ENCODE assay signal across 26 cellular contexts in genomic region chr11:30228323-30228884, GRCh38. TPM values are rescaled to one million over a fixed set of nuclear protein-coding genes. Genes with fewer than 3 reads are reported as not detected.
DNase-seq lines count a peak whose midpoint lies in the region; ATAC-seq, FAIRE-seq and TF ChIP-seq lines count a peak whose summit lies in the region.
"Had no signal": no experiment of that assay in that cellular context is flagged by ENCODE, and none has a peak within 500 bp of the region (broad histone marks: within the 10 kb centered on the region; RNA-seq: fewer than 3 reads in every experiment).

No MANE protein-coding gene starts in this region.

- TF ChIP-seq CTCF in A549 (IDR thresholded peaks at IDR 0.05) (no peak), GM23338 (conservative IDR thresholded peaks at IDR 0.05; ENCODE audit: low read depth in 2 of 2) (no peak)

- CTCF ChIA-PET in A549 (lab: Yijun Ruan, JAX) = no interaction called here

- no peak for TF ChIP-seq POLR2A in A549 (IDR thresholded peaks at IDR 0.05; ENCODE audit: low read length)

- DNase-seq in A549 (ENCODE audit: low read depth in 1 of 2, low spot score in 1 of 2) = no peak
- DNase-seq in GM23338 (ENCODE audit: low spot score) = no peak
- peak; percentile 17 for DNase-seq in iPS-NIHi11 (ENCODE audit: low spot score)
- DNase-seq in hypothalamus (lab: John Stamatoyannopoulos, UW) = no peak
- no peak for DNase-seq in kidney glomerular epithelial cell (lab: John Stamatoyannopoulos, UW)
- no peak for DNase-seq in AG20443 (ENCODE audit: low spot score)
- DNase-seq in immature natural killer cell = no peak
- DNase-seq: AML-193; BE2C; CD4-positive, alpha-beta T cell; CD8-positive, alpha-beta memory T cell; DMS 273 treated with DMSO at 0.1 percent for 48 hours; DMS79; EL; GDM1; GOT3 had no signal

- H4K20me1 ChIP-seq in GM23338 (replicated peaks; ENCODE audit: insufficient read depth) = no peaks in the 10 kb centered on the region
- H4K20me1 ChIP-seq: BLaER1 treated with 17β-estradiol and CSF1 and Interleukin-3, amounts not matched to agents 10 nM and 100 nM had no signal

- ATAC-seq in A549 = no peak
- no peak for ATAC-seq in GM23338

- H3K9me3 ChIP-seq in A549 = no peaks in the 10 kb centered on the region
- H3K9me3 ChIP-seq: BE2C, HAP-1 had no signal

- H3K4me3 ChIP-seq in A549 = no peak overlapping the region
- H3K4me3 ChIP-seq in GM23338 = no peak overlapping the region
- H3K4me3 ChIP-seq: BLaER1 treated with 17β-estradiol and CSF1 and Interleukin-3, amounts not matched to agents 10 nM and 100 nM; HAP-1 had no signal

- WGBS in A549 (ENCODE audit: missing lambda C conversion rate) = 8% methylated on average over 5 of the region's 5 CpGs

- TF ChIP-seq EP300 in A549 (IDR thresholded peaks at IDR 0.05) = no peak
- TF ChIP-seq EP300 in Ishikawa (IDR thresholded peaks at IDR 0.05; ENCODE audit: borderline replicate concordance) = no peak

- H3K9me3 Mint-ChIP-seq in GM23338 (peaks cover 15% of the 10 kb centered on the region), immature natural killer cell (peaks cover 0 to 10% (median 4%) of the 10 kb centered on the region in 6 donors)

- no peaks in the 10 kb centered on the region for H3K79me2 ChIP-seq in GM23338 (replicated peaks; ENCODE audit: insufficient read depth)

- POLR2A ChIA-PET in A549 (lab: Yijun Ruan, JAX) = no interaction called here

- H3K36me3 Mint-ChIP-seq in GM23338 (ENCODE audit: low read depth) (peaks cover 8% of the 10 kb centered on the region; the same call in 2 of the 3 replicates), immature natural killer cell (peaks cover 0 to 3% (median 3%) of the 10 kb centered on the region in 3 donors)
- H3K36me3 Mint-ChIP-seq: CD14-positive monocyte had no signal

- H3K27me3 Mint-ChIP-seq in GM23338 (ENCODE audit: insufficient read depth, low read depth, poor library complexity) (peaks cover 3% of the 10 kb centered on the region), immature natural killer cell (ENCODE audit: low read depth in 3 of 3) (peaks cover 1 to 2% (median 2%) of the 10 kb centered on the region in 3 donors)

- no peaks in the 10 kb centered on the region for H3K36me3 ChIP-seq in GM23338 (ENCODE audit: insufficient read depth)
- H3K36me3 ChIP-seq: BE2C; BLaER1 treated with 17β-estradiol and CSF1 and Interleukin-3, amounts not matched to agents 10 nM and 100 nM; HAP-1 had no signal

- no peaks in the 10 kb centered on the region for H3F3A ChIP-seq in GM23338 (replicated peaks; ENCODE audit: low read depth)

- TF ChIP-seq RAD21 in A549 (conservative IDR thresholded peaks at IDR 0.05 in 1 of 2, IDR thresholded peaks at IDR 0.05 in 1 of 2) (no peak), Ishikawa (IDR thresholded peaks at IDR 0.05; ENCODE audit: low read depth) (no peak)

- no peaks in the 10 kb centered on the region for H3K9me2 ChIP-seq in GM23338 (ENCODE audit: insufficient read depth)

- H3K27ac Mint-ChIP-seq in GM23338 (no peak overlapping the region), immature natural killer cell (no peak overlapping the region)
- H3K27ac Mint-ChIP-seq: CD4-positive, alpha-beta T cell; CD8-positive, alpha-beta memory T cell had no signal

- H3K27ac ChIP-seq in A549 (no peak overlapping the region), GM23338 (ENCODE audit: low read depth) (no peak overlapping the region)
- H3K27ac ChIP-seq: BLaER1 treated with 17β-estradiol and CSF1 and Interleukin-3, amounts not matched to agents 10 nM and 100 nM had no signal

- FAIRE-seq in A549 (lab: Jason Lieb, UNC) = no peak
- FAIRE-seq: D721Med, GM12891, GM18507, H54 had no signal

- H3K4me1 Mint-ChIP-seq in GM23338 (no peaks in the 10 kb centered on the region), immature natural killer cell (no peaks in the 10 kb centered on the region)
- H3K4me1 Mint-ChIP-seq: CD14-positive monocyte; CD8-positive, alpha-beta memory T cell had no signal

- no peak overlapping the region for H3K4me3 Mint-ChIP-seq in GM23338
- no peak overlapping the region for H3K4me3 Mint-ChIP-seq in immature natural killer cell
- H3K4me3 Mint-ChIP-seq: CD14-positive monocyte; CD4-positive, alpha-beta T cell; CD8-positive, alpha-beta memory T cell had no signal

- no peaks in the 10 kb centered on the region for H3K27me3 ChIP-seq in GM23338 (ENCODE audit: insufficient read depth)
- H3K27me3 ChIP-seq: BE2C; BLaER1 treated with 17β-estradiol and CSF1 and Interleukin-3, amounts not matched to agents 10 nM and 100 nM had no signal

- H3K4me1 ChIP-seq in A549 = no peaks in the 10 kb centered on the region
- H3K4me1 ChIP-seq in GM23338 (ENCODE audit: insufficient read depth) = no peaks in the 10 kb centered on the region
- H3K4me1 ChIP-seq: BE2C; BLaER1 treated with 17β-estradiol and CSF1 and Interleukin-3, amounts not matched to agents 10 nM and 100 nM; HAP-1 had no signal

- H3K4me2 ChIP-seq in A549 (no peak overlapping the region), GM23338 (no peak overlapping the region)
- H3K4me2 ChIP-seq: BLaER1 treated with 17β-estradiol and CSF1 and Interleukin-3, amounts not matched to agents 10 nM and 100 nM had no signal

- H2AFZ ChIP-seq in GM23338 = no peak overlapping the region

TF ChIP-seq in GM23338, 12 proteins besides CTCF, POLR2A, EP300 and RAD21 (continues in another document):
- TF ChIP-seq, protein P1, sequence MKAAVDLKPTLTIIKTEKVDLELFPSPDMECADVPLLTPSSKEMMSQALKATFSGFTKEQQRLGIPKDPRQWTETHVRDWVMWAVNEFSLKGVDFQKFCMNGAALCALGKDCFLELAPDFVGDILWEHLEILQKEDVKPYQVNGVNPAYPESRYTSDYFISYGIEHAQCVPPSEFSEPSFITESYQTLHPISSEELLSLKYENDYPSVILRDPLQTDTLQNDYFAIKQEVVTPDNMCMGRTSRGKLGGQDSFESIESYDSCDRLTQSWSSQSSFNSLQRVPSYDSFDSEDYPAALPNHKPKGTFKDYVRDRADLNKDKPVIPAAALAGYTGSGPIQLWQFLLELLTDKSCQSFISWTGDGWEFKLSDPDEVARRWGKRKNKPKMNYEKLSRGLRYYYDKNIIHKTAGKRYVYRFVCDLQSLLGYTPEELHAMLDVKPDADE (IDR thresholded peaks at IDR 0.05) = no peak
- TF ChIP-seq NANOG (IDR thresholded peaks at IDR 0.05; ENCODE audit: borderline replicate concordance) = no peak

TF ChIP-seq in Ishikawa, 13 proteins besides CTCF, POLR2A, EP300 and RAD21:
- TF ChIP-seq ZBTB7A (IDR thresholded peaks at IDR 0.05; ENCODE audit: low read depth) (no peak), CREB1 (IDR thresholded peaks at IDR 0.05; ENCODE audit: low read depth) (no peak), REST (IDR thresholded peaks at IDR 0.05; ENCODE audit: low read depth) (peak; percentile 71), USF1 (IDR thresholded peaks at IDR 0.05) (no peak), TEAD4 (IDR thresholded peaks at IDR 0.05) (no peak)

RNA-seq across cellular contexts. Expression of gene FSHB, which starts 2.4 kb away (rescaled TPM):
- not detected in 2 replicates for polyA plus RNA-seq in A549 (2011; rRNA removed)
- polyA plus RNA-seq in A549 (2012; cell fraction: cytosol; rRNA removed) = not detected in 2 replicates
- not detected in 2 replicates for polyA plus RNA-seq in A549 (2012; cell fraction: nucleus; rRNA removed)
- not detected in 3 replicates for polyA plus RNA-seq in A549 (2017; fragmentation: RNase III; extraction: RNeasy Plus Mini Kit Qiagen cat#74134 plus additional on column Dnase treatment)
- not detected in 2 replicates for polyA minus RNA-seq in A549 (2011; rRNA and poly(A)+ RNA removed)
- total RNA-seq in GM23338 (2014; rRNA removed; shearing (Covaris generic)) = not detected in 2 replicates
- polyA plus RNA-seq in GM23338 (2016; fragmentation: Nextera tagmentation; extraction: Ambion mirVana) = not detected in 2 replicates
- polyA plus RNA-seq in immature natural killer cell = not detected
- total RNA-seq: A172; CD4-positive, alpha-beta T cell; CD8-positive, alpha-beta memory T cell had no signal
- polyA plus RNA-seq: AG04450; CD14-positive monocyte; CD8-positive, alpha-beta memory T cell had no signal
